ENCODE assay signal across 8 cellular contexts in the genomic region with DNA sequence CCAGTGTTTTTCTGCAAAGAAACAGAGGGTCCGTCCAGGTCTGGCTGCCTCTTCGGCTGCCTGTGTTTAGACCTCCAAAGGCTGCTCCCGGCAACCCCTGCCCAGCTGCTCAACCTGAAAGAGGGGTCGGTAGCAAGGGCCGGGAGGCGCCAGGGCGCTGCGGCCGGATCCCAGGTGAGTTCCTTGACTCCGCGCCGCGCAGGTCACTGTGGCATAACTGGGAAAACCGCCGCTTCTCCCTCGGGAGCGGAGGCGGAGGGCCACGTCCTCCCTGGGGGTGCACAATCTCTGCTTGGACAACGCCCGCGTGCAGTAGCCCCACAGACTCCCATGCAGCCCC. TPM values are rescaled to one million over a fixed set of nuclear protein-coding genes. Genes with fewer than 3 reads are reported as not detected.
DNase-seq lines count a peak whose midpoint lies in the region; ATAC-seq, FAIRE-seq and TF ChIP-seq lines count a peak whose summit lies in the region.

No MANE protein-coding gene starts in this region.

- BruUV-seq in Panc1 (replicated peaks; lab: Mats Ljungman, UMichigan) = no TSS peak

- no peak for ATAC-seq in Panc1
- ATAC-seq in HG02798 (IDR thresholded peaks at IDR 0.05; ENCODE audit: poor library complexity, unreplicated experiment) = no peak
- no peak for ATAC-seq in GM21515 (IDR thresholded peaks at IDR 0.05; ENCODE audit: unreplicated experiment)

- H3K36me3 ChIP-seq in Panc1 (ENCODE audit: control insufficient read depth, insufficient read depth, low read length) (no peaks in the 10 kb centered on the region), small intestine (ENCODE audit: control insufficient read depth in 2 of 2, insufficient read depth in 2 of 2, low read length in 2 of 2) (no peaks in the 10 kb centered on the region)

- H3K4me1 ChIP-seq in Panc1 (ENCODE audit: control insufficient read depth, insufficient read depth, low read length) (peaks cover 23% of the 10 kb centered on the region), small intestine (ENCODE audit: control insufficient read depth in 2 of 2, insufficient read depth in 1 of 2, low read depth in 1 of 2, low read length in 1 of 2) (no peaks in the 10 kb centered on the region)

- intact Hi-C loops in Panc1 (cut with micrococcal nuclease; ENCODE audit: unreplicated experiment) = no loop called here

- H3K27ac ChIP-seq in Panc1 (ENCODE audit: low read length) (peak overlapping the region; percentile 89), small intestine (ENCODE audit: low read depth in 1 of 2, low read length in 1 of 2) (no peak overlapping the region)

- H3K27me3 ChIP-seq in Panc1 (ENCODE audit: control insufficient read depth, insufficient read depth, low read length) (no peaks in the 10 kb centered on the region), small intestine (ENCODE audit: control insufficient read depth in 2 of 2, insufficient read depth in 2 of 2, low read length in 2 of 2) (peaks cover 11 to 17% of the 10 kb centered on the region in 2 donors)

- no peak for TF ChIP-seq CTCF in Panc1 (IDR thresholded peaks at IDR 0.05)
- no peak for TF ChIP-seq CTCF in fibroblast of the aortic adventitia (IDR thresholded peaks at IDR 0.05; ENCODE audit: insufficient read depth, low read length)

- FAIRE-seq in small intestine (lab: Jason Lieb, UNC) = no peak

- peak; percentile 12 for DNase-seq in EH (ENCODE audit: low read depth)
- DNase-seq in Panc1 (ENCODE audit: low read depth, low spot score) = no peak
- no peak for DNase-seq in fibroblast of the aortic adventitia (ENCODE audit: low read depth)
- DNase-seq in retina = peak; percentile 67
- no peak for DNase-seq in HPDE6-E6E7 (ENCODE audit: extremely low spot score)
- DNase-seq in small intestine = no peak

- peak overlapping the region; percentile 67 to 73 for H3K4me3 ChIP-seq in Panc1 (ENCODE audit: low read depth in 2 of 2, low read length in 2 of 2)
- peak overlapping the region; percentile 64 for H3K4me3 ChIP-seq in fibroblast of the aortic adventitia (ENCODE audit: low read depth, low read length)
- H3K4me3 ChIP-seq in small intestine (ENCODE audit: low read depth in 1 of 2, low read length in 2 of 2) = peak overlapping the region in 1 of 2 donors; percentile 48

- H3K9me3 ChIP-seq in Panc1 (ENCODE audit: control insufficient read depth, insufficient read depth, low read depth, low read length) (no peaks in the 10 kb centered on the region), small intestine (ENCODE audit: control insufficient read depth, low read depth) (no peaks in the 10 kb centered on the region)

- WGBS in small intestine, 3 donors = 7 to 19% (median 12%) methylated on average over 18 to 22 of the region's 22 CpGs

- in situ Hi-C loops in Panc1 (cut with HindIII; ENCODE audit: low pct_unique_long_range_greater_than_20kb, low sequenced_read_pairs) = no loop called here

- CTCF ChIA-PET in Panc1 (lab: Charles Lee) = no interaction called here

- POLR2A ChIA-PET in Panc1 (lab: Charles Lee) = no interaction called here

RNA-seq across cellular contexts. Expression of gene BRSK2, which starts 1.0 kb away (rescaled TPM):
- total RNA-seq in Panc1 (2021; ENCODE audit: unreplicated experiment) (32.2 TPM), fibroblast of the aortic adventitia (ENCODE audit: low replicate concordance) (0.36 TPM in 1 of 2 replicates, not detected in the other)
- 47.7 TPM for polyA plus RNA-seq in Panc1 (2012; ENCODE audit: insufficient read length)
- 1 to 10 TPM in 1 of 3 donors, under 1 TPM in 1, not detected in 1; 0.27 to 3.3 TPM for polyA plus RNA-seq in small intestine

Comparison
In these comparisons a context has a peak if more than half of its experiments do, and no peak if none do; other contexts are left out.
1. DNase-seq: peak in EH (single experiment) and retina (single experiment); none in Panc1 (single experiment), fibroblast of the aortic adventitia (single experiment), HPDE6-E6E7 (single experiment) and small intestine (single experiment).
2. RNA of gene BRSK2, which starts 1.0 kb away (total RNA-seq): 32.2 TPM in Panc1 (single experiment); 0.36 TPM in fibroblast of the aortic adventitia; every median in the first group is over 10 times any median in the second.